Comparison of ENCODE assay signal across 17 cellular contexts in the genomic region with DNA sequence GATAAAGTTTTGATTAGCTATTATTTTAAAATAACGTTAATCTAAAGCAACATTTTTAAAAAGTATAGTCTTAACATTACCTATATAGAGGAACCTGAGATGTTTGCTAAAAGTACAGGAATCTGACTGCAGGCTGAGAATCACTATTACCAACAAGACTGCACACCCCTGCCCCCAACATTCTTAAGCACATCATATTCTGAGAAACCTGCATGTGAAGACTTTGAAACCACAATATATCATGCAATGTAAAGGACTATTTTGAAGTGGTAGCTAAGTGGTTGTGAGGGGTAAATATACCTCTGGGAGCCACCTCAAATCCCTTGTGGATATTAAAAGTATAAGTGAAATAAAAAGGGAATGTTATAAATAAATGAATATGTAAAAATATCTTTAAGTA.
"Had no signal": no experiment of that assay in that cellular context is flagged by ENCODE, and none has a peak within 500 bp of the region (broad histone marks: within the 10 kb centered on the region; RNA-seq: fewer than 3 reads in every experiment).

No MANE protein-coding gene starts in this region.

- ATAC-seq: activated T-cell treated with anti-CD3 and anti-CD28 coated beads, Interleukin-2, amount 50 U/mL, for 72 hours had no signal

- H3K27me3 Mint-ChIP-seq: stimulated activated naive CD8-positive, alpha-beta T cell treated with anti-CD3 and anti-CD28 coated beads, Interleukin-15, Interleukin-2, amounts not matched to agents 100 ng/mL and 50 ng/mL, for 24 hours had no signal

- H3K27ac Mint-ChIP-seq: activated naive CD4-positive, alpha-beta T cell treated with anti-CD3 and anti-CD28 coated beads, Interleukin-2, amount 50 U/mL, for 72 hours; nephron had no signal

- DNase-seq: activated CD4-positive, alpha-beta T cell treated with anti-CD3 and anti-CD28 coated beads for 1 hour; activated CD4-positive, alpha-beta T cell treated with anti-CD3 and anti-CD28 coated beads, Interleukin-2, amount 50 U/mL, for 1 hour; activated gamma-delta T cell; activated T-cell treated with anti-CD3 and anti-CD28 coated beads, Interleukin-2, amount 50 U/mL, for 72 hours; cortex of kidney; foreskin fibroblast; kidney; ovary; stimulated activated CD4-positive, alpha-beta T cell treated with anti-CD3 and anti-CD28 coated beads, Interleukin-4, amount 100 ng/mL, for 4 hours; tibial artery had no signal

- H3K36me3 ChIP-seq: neutrophil, ovary, prostate gland, tibial artery had no signal

- H3K27ac ChIP-seq: neutrophil, ovary, prostate gland, tibial artery, VCaP had no signal

- H3K4me3 ChIP-seq: lung, ovary, prostate gland, tibial artery had no signal

- H3K4me3 Mint-ChIP-seq: nephron had no signal

- H3K9me3 ChIP-seq: neutrophil, ovary, prostate gland, tibial artery had no signal

- H3K4me1 ChIP-seq: prostate gland had no signal

- H3K27me3 ChIP-seq: neutrophil, ovary, tibial artery had no signal
